ENCODE assay signal across 18 cellular contexts in the genomic region with DNA sequence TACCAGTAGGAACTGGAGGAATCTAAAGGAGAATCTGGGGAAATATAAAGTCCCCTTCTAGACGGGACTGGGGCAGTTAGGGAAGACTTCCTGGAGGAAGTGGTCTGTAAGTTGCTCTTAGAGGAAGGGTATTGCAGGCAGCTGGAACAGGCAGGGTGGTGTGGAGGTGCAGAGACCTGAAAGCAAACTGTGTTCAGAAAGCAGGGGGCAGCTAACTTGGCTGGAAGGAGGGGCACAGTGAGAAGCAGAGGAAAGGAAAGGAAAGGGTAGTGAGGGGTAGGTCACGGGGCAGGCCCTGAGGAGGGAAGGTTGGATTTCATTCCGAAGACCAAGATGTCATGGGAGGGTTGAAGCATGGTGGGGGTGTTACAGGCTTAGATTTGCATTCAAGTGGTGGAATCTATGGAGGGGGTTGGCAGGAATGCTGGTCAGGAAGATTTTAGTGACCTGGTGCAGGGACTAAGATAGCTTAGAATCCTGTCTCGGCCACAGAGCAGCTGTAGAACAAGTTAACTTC.
DNase-seq lines count a peak whose midpoint lies in the region; TF ChIP-seq lines count a peak whose summit lies in the region.
"Had no signal": no experiment of that assay in that cellular context is flagged by ENCODE, and none has a peak within 500 bp of the region (broad histone marks: within the 10 kb centered on the region; RNA-seq: fewer than 3 reads in every experiment).

No MANE protein-coding gene starts in this region.

- DNase-seq in H9 (peak; percentile 15), coronary artery (ENCODE audit: low spot score) (peak; percentile 31), stomach (peak; percentile 4), NCI-H446 (lab: John Stamatoyannopoulos, UW) (no peak), NOMO-1 treated with DMSO at 0.1 percent for 48 hours (lab: John Stamatoyannopoulos, UW; ENCODE audit: unreplicated experiment) (no peak)
- DNase-seq in effector CD4-positive, alpha-beta T cell: no peak
- no peak for DNase-seq in activated CD8-positive, alpha-beta memory T cell treated with anti-CD3 and anti-CD28 coated beads, Interleukin-2, amount 50 U/mL, for 48 hours
- DNase-seq: COR-L47, DND-41, NCI-H1105 treated with DMSO at 0.1 percent for 48 hours, NCI-H2029 treated with DMSO at 0.1 percent for 48 hours, NCI-H345, NCI-H524 treated with DMSO at 0.1 percent for 48 hours, Peyer's patch had no signal

- H4K20me1 ChIP-seq in H9 (ENCODE audit: control insufficient read depth, insufficient read depth, insufficient read length): no peaks in the 10 kb centered on the region

- no peak overlapping the region for H3T11ph ChIP-seq in H9 (ENCODE audit: low read length)

- H3K27me3 Mint-ChIP-seq in H9 (ENCODE audit: low read depth) (peaks cover 27% of the 10 kb centered on the region), nephron (ENCODE audit: low read depth) (peaks cover 15% of the 10 kb centered on the region)

- H3K4me1 ChIP-seq in H9 (ENCODE audit: insufficient read depth, low read length) (no peaks in the 10 kb centered on the region), stomach (no peaks in the 10 kb centered on the region)
- H3K4me1 ChIP-seq: HAP-1, Peyer's patch had no signal

- H3K18ac ChIP-seq in H9 (ENCODE audit: insufficient read length, low read depth, low read length): no peak overlapping the region

- no peak overlapping the region for H2BK15ac ChIP-seq in H9 (ENCODE audit: low read depth, low read length)

- no peak overlapping the region for H2AK5ac ChIP-seq in H9 (ENCODE audit: insufficient read length, low read length)

- H3K36me3 Mint-ChIP-seq in H9 (ENCODE audit: insufficient read depth in 1 of 3, low read depth in 3 of 3) (no peaks in the 10 kb centered on the region), nephron (ENCODE audit: low read depth) (no peaks in the 10 kb centered on the region)

- no peak for TF ChIP-seq EP300 in stomach (IDR thresholded peaks at IDR 0.05)

- no peak overlapping the region for H2BK12ac ChIP-seq in H9 (ENCODE audit: insufficient read length, low read depth, low read length)

- no peak overlapping the region for H3K56ac ChIP-seq in H9 (ENCODE audit: insufficient read length, low read depth, low read length)

- no peaks in the 10 kb centered on the region for H3K79me1 ChIP-seq in H9 (ENCODE audit: insufficient read depth, low read depth, low read length, poor library complexity, severe bottlenecking)

- no peak overlapping the region; a peak in 1 of 7 replicates for H3K27ac Mint-ChIP-seq in H9
- peak overlapping the region; percentile 21 to 78 (median 70) for H3K27ac Mint-ChIP-seq in nephron

- no peak overlapping the region for H2BK120ac ChIP-seq in H9 (ENCODE audit: low read depth, low read length, poor library complexity, severe bottlenecking)

- H3K23ac ChIP-seq in H9 (ENCODE audit: insufficient read length, low read depth, low read length): no peak overlapping the region

- H3K4me1 Mint-ChIP-seq in H9 (peaks cover 5 to 15% of the 10 kb centered on the region in 2 experiments), nephron (peaks cover 42% of the 10 kb centered on the region)

- no peak for TF ChIP-seq POLR2A in stomach (IDR thresholded peaks at IDR 0.05)

- no peak overlapping the region for H3K4me2 ChIP-seq in H9 (ENCODE audit: insufficient read depth, insufficient read length, low read length)

- H3K14ac ChIP-seq in H9 (ENCODE audit: insufficient read depth, low read length): no peak overlapping the region

- no peak overlapping the region for H2BK5ac ChIP-seq in H9 (ENCODE audit: insufficient read length, low read length)

- H3K9me3 ChIP-seq in H9 (ENCODE audit: control insufficient read depth, low read depth, low read length): no peaks in the 10 kb centered on the region
- H3K9me3 ChIP-seq in stomach: no peaks in the 10 kb centered on the region
- H3K9me3 ChIP-seq: HAP-1, Peyer's patch, SJSA1 had no signal

- peaks cover under 1 to 3% of the 10 kb centered on the region in 2 experiments; a peak in 2 of 5 replicates for H3K9me3 Mint-ChIP-seq in H9
- H3K9me3 Mint-ChIP-seq in nephron: peaks cover 3% of the 10 kb centered on the region

- no peak overlapping the region for H3K4me3 ChIP-seq in coronary artery
- H3K4me3 ChIP-seq in stomach: no peak overlapping the region
- H3K4me3 ChIP-seq: GM12878, HAP-1, Peyer's patch, SJSA1 had no signal

- no peaks in the 10 kb centered on the region for H3K36me3 ChIP-seq in stomach
- H3K36me3 ChIP-seq: HAP-1, Peyer's patch, SJSA1 had no signal

- H4K8ac ChIP-seq in H9 (replicated peaks; ENCODE audit: insufficient read length, low read depth, low read length): no peak overlapping the region

- H3K27me3 ChIP-seq in H9 (ENCODE audit: insufficient read depth, low read length) (no peaks in the 10 kb centered on the region; the same call in 1 of the 2 replicates), stomach (peaks cover 0 to 16% (median 0%) of the 10 kb centered on the region in 3 donors)
- H3K27me3 ChIP-seq: Peyer's patch, SJSA1 had no signal

- H3K79me2 ChIP-seq in H9 (ENCODE audit: insufficient read depth, low read length): no peaks in the 10 kb centered on the region

- TF ChIP-seq CTCF in H9 (conservative IDR thresholded peaks at IDR 0.05) (no peak), coronary artery (IDR thresholded peaks at IDR 0.05) (no peak), nephron (IDR thresholded peaks at IDR 0.05; ENCODE audit: unreplicated experiment in 3 of 3) (no peak), stomach (IDR thresholded peaks at IDR 0.05) (no peak)

- H4K91ac ChIP-seq in H9 (ENCODE audit: insufficient read length, low read depth, low read length): no peak overlapping the region

- intact Hi-C loops in stomach (cut with DNase I; ENCODE audit: low total_unique reads): no loop called here

- WGBS in H9 (ENCODE audit: extremely low coverage, insufficient read length, low lambda C conversion rate): no CpG with 5 or more reads among the region's 4 CpGs
- WGBS in stomach, 5 donors: 68 to 87% (median 83%) methylated on average over 4 of the region's 4 CpGs

- no peak overlapping the region for H2BK20ac ChIP-seq in H9 (ENCODE audit: low read depth, low read length, poor library complexity, severe bottlenecking)

- H4K5ac ChIP-seq in H9 (ENCODE audit: insufficient read length, low read depth, low read length): no peak overlapping the region

- no peak overlapping the region for H2AFZ ChIP-seq in H9 (ENCODE audit: low read length)

- no peak overlapping the region for H3K4me3 Mint-ChIP-seq in H9
- H3K4me3 Mint-ChIP-seq in nephron: no peak overlapping the region

- no peak overlapping the region for H3K4ac ChIP-seq in H9 (ENCODE audit: low read depth, low read length)

- H3K9ac ChIP-seq in H9 (ENCODE audit: extremely low read depth, insufficient read length, low read length): no peak overlapping the region

- H3K23me2 ChIP-seq in H9 (ENCODE audit: insufficient read length, low read depth, low read length, poor library complexity, severe bottlenecking): peaks cover 2% of the 10 kb centered on the region

- H3K27ac ChIP-seq in H9 (ENCODE audit: insufficient read length, low read depth, low read length): no peak overlapping the region
- no peak overlapping the region for H3K27ac ChIP-seq in coronary artery
- no peak overlapping the region for H3K27ac ChIP-seq in stomach
- H3K27ac ChIP-seq: Peyer's patch, SJSA1 had no signal

Comparison
In these comparisons a context has a peak if more than half of its experiments do, and no peak if none do; other contexts are left out.
1. DNase-seq: peak in H9 (single experiment), coronary artery (single experiment) and stomach (single experiment); none in effector CD4-positive, alpha-beta T cell (single experiment), NCI-H446 (0 of 2), NOMO-1 treated with DMSO at 0.1 percent for 48 hours (single experiment) and activated CD8-positive, alpha-beta memory T cell treated with anti-CD3 and anti-CD28 coated beads, Interleukin-2, amount 50 U/mL, for 48 hours (single experiment).
2. H3K27ac Mint-ChIP-seq: peak in nephron (3 of 3); none in H9 (0 of 3).